In the genomic region with DNA sequence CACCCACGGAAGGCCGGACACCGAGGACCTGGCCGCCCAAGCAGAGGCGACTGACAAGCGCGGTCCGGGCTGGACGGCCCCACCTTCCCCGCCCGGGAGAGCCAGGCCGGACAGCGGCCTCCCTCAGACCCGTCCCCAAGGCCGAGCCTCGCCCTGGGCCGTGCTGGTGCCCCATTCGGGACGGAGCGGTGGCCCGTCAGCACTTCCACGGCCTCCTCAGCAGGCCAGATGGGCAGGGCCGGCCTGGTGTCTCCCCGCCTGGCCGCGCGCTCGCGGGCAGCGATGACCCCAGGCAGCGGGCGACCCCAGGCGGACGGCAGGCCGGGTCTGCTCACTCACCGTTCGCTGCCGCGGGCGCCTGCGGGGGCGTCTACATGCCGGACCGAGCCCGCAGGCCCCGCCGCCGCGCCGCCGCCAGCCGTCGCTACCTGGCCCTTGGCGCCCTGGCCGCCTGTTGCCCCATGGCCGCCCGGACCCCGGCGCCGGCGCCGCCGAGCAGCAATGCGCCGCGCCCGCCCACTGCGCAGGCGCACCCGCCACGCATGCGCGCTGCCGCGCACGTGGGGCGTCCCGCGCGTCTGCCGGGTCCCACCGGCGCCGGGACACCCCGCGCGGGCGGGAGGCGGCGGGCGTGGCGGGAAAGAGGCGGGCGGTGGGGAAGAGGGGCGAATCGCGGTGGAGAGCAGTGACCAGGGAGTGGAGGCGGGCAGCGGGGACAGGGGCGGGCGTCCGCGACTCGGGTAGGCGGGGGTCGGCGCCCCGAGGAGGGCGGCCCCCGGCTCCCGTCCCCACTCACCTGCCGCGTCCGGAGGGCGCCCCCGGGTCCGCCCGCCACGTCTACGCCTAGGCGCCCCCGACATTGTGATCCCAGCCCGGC, we compare ENCODE assay signal across 8 cellular contexts. TPM values are rescaled to one million over a fixed set of nuclear protein-coding genes. Genes with fewer than 3 reads are reported as not detected.
A peak's percentile ranks its signal among the peaks of the same experiment; 100 is the strongest.
DNase-seq lines count a peak whose midpoint lies in the region; ATAC-seq and TF ChIP-seq lines count a peak whose summit lies in the region.

A gene with protein sequence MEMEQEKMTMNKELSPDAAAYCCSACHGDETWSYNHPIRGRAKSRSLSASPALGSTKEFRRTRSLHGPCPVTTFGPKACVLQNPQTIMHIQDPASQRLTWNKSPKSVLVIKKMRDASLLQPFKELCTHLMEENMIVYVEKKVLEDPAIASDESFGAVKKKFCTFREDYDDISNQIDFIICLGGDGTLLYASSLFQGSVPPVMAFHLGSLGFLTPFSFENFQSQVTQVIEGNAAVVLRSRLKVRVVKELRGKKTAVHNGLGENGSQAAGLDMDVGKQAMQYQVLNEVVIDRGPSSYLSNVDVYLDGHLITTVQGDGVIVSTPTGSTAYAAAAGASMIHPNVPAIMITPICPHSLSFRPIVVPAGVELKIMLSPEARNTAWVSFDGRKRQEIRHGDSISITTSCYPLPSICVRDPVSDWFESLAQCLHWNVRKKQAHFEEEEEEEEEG (minus strand): TSS at position 521 of the 877 bp plus-strand sequence. CDS start 13,064 bp downstream, outside the sequence.

- no peaks in the 10 kb centered on the region for H3K36me3 ChIP-seq in parathyroid adenoma (ENCODE audit: control insufficient read depth, insufficient read depth, low read length)
- no peaks in the 10 kb centered on the region for H3K36me3 ChIP-seq in thyroid gland

- peak within 1 kb of the TSS; percentile 36 for H3K27ac Mint-ChIP-seq in Calu3 (ENCODE audit: unreplicated experiment)
- peak within 1 kb of the TSS; percentile 78 to 94 for H3K27ac Mint-ChIP-seq in activated naive CD4-positive, alpha-beta T cell treated with anti-CD3 and anti-CD28 coated beads, Interleukin-2, amount 50 U/mL, for 72 hours

- intact Hi-C loops in Calu3 (cut with micrococcal nuclease; ENCODE audit: unreplicated experiment) (no loop called here), Right ventricle myocardium inferior (cut with DNase I) (loop anchor here (2.0 kb wide), 1 partner anchor 113 kb away; a partner anchor contains a TSS), thyroid gland (cut with DNase I) (loop anchor here (5.0 kb wide), 1 partner anchor 114 kb away; a partner anchor contains a TSS)

- in situ Hi-C loops in SK-MEL-5 (cut with HindIII; ENCODE audit: low pct_unique_long_range_greater_than_20kb, low sequenced_read_pairs), result no loop called here

- peaks cover 10% of the 10 kb centered on the region for H3K79me2 ChIP-seq in parathyroid adenoma

- H3K27me3 ChIP-seq in HL-60 (ENCODE audit: insufficient read depth, poor library complexity, severe bottlenecking) (no peaks in the 10 kb centered on the region), parathyroid adenoma (ENCODE audit: control insufficient read depth, insufficient read depth, low read length) (no peaks in the 10 kb centered on the region), thyroid gland (no peaks in the 10 kb centered on the region)

- peak within 1 kb of the TSS; percentile 77 for H3K4me3 Mint-ChIP-seq in Calu3 (ENCODE audit: low read depth, unreplicated experiment)

- H3K9me3 ChIP-seq in parathyroid adenoma (ENCODE audit: control insufficient read depth, low read length) (no peaks in the 10 kb centered on the region), thyroid gland (no peaks in the 10 kb centered on the region)

- H3K4me1 Mint-ChIP-seq in Calu3 (ENCODE audit: low read depth, unreplicated experiment), result peaks cover 35% of the 10 kb centered on the region

- peak within 1 kb of the TSS; percentile 94 for H3K27ac ChIP-seq in HL-60 (replicated peaks)
- peak within 1 kb of the TSS; percentile 56 for H3K27ac ChIP-seq in parathyroid adenoma
- H3K27ac ChIP-seq in thyroid gland, result peak within 1 kb of the TSS; percentile 55 to 94 (median 85)

- H3K9me3 Mint-ChIP-seq in Calu3 (ENCODE audit: low read depth, unreplicated experiment), result no peaks in the 10 kb centered on the region
- H3K9me3 Mint-ChIP-seq in activated naive CD4-positive, alpha-beta T cell treated with anti-CD3 and anti-CD28 coated beads, Interleukin-2, amount 50 U/mL, for 72 hours, result no peaks in the 10 kb centered on the region

- CTCF ChIA-PET in Calu3 (lab: Charles Lee), result no interaction called here

- ATAC-seq in GM19455 (IDR thresholded peaks at IDR 0.05; ENCODE audit: unreplicated experiment), result peak; percentile 29
- peak; percentile 62 to 67 for ATAC-seq in activated naive CD4-positive, alpha-beta T cell treated with anti-CD3 and anti-CD28 coated beads, Interleukin-2, amount 50 U/mL, for 72 hours
- ATAC-seq in Right ventricle myocardium inferior, result peak; percentile 62

- H3K4me3 ChIP-seq in HL-60 (replicated peaks; ENCODE audit: insufficient read depth, low read length) (peak within 1 kb of the TSS; percentile 88), parathyroid adenoma (ENCODE audit: low read depth, low read length) (peak within 1 kb of the TSS; percentile 80), thyroid gland (replicated peaks in 1 of 3) (peak within 1 kb of the TSS; percentile 71 to 85 (median 85))

- TF ChIP-seq POLR2A in thyroid gland (IDR thresholded peaks at IDR 0.05), result peak in 1 of 2 donors; percentile 73

- TF ChIP-seq CTCF in Calu3 (IDR thresholded peaks at IDR 0.05; ENCODE audit: unreplicated experiment), result no peak
- TF ChIP-seq CTCF in HL-60 (IDR thresholded peaks at IDR 0.05; ENCODE audit: insufficient read depth, low read length), result no peak
- no peak for TF ChIP-seq CTCF in parathyroid adenoma (IDR thresholded peaks at IDR 0.05)
- TF ChIP-seq CTCF in thyroid gland (IDR thresholded peaks at IDR 0.05), result peak in 1 of 6 experiments; percentile 13

- H3K4me2 ChIP-seq in parathyroid adenoma (ENCODE audit: low read length), result peak within 1 kb of the TSS; percentile 95

- H3K9ac ChIP-seq in parathyroid adenoma, result no peak within 1 kb of the TSS

- DNase-seq in Calu3 (peak; percentile 78), HL-60 (ENCODE audit: low read depth in 1 of 2, low spot score in 1 of 2) (peak in 1 of 2 experiments; percentile 42), SK-MEL-5 (ENCODE audit: low read depth, low spot score) (peak; percentile 47), Right ventricle myocardium inferior (ENCODE audit: missing footprints) (peak; percentile 87), thyroid gland (peak; percentile 68 to 69)
- peak; percentile 86 to 88 for DNase-seq in activated naive CD4-positive, alpha-beta T cell treated with anti-CD3 and anti-CD28 coated beads, Interleukin-2, amount 50 U/mL, for 72 hours (ENCODE audit: low spot score in 2 of 2)

- no TSS peak for BruUV-seq in Calu3 (replicated peaks; lab: Mats Ljungman, UMichigan)

- H3K4me1 ChIP-seq in parathyroid adenoma, result peaks cover 3% of the 10 kb centered on the region
- peaks cover 48 to 73% of the 10 kb centered on the region in 2 donors for H3K4me1 ChIP-seq in thyroid gland

- H3K36me3 Mint-ChIP-seq in Calu3 (ENCODE audit: insufficient read depth, unreplicated experiment), result peaks cover 56% of the 10 kb centered on the region
- peaks cover 0 to 12% of the 10 kb centered on the region in 2 donors for H3K36me3 Mint-ChIP-seq in activated naive CD4-positive, alpha-beta T cell treated with anti-CD3 and anti-CD28 coated beads, Interleukin-2, amount 50 U/mL, for 72 hours

- WGBS in thyroid gland, 2 donors, result 0 to 2% methylated on average over 5 to 21 of the region's 123 CpGs

- H3K27me3 Mint-ChIP-seq in Calu3 (ENCODE audit: unreplicated experiment), result no peaks in the 10 kb centered on the region

- H2AFZ ChIP-seq in parathyroid adenoma, result peak within 1 kb of the TSS; percentile 85

RNA-seq across cellular contexts. Expression of the gene that starts here (rescaled TPM):
- total RNA-seq in Calu3 (2022), result 92.2 and 103 TPM in 2 replicates
- 32.8 and 33.4 TPM in 2 replicates for total RNA-seq in SK-MEL-5 (2014; rRNA removed; shearing (Covaris generic))
- 59.0 and 72.3 TPM in 2 replicates for polyA plus RNA-seq in SK-MEL-5 (2015; cell fraction: cytosol; rRNA removed)
- 133 and 181 TPM in 2 replicates for polyA plus RNA-seq in SK-MEL-5 (2015; cell fraction: nucleus; rRNA removed)
- total RNA-seq in activated naive CD4-positive, alpha-beta T cell treated with anti-CD3 and anti-CD28 coated beads, Interleukin-2, amount 50 U/mL, for 72 hours, result 10 to 100 TPM; 64.7 to 67.6 TPM
- 26.9 TPM for total RNA-seq in Right ventricle myocardium inferior
- 10 to 100 TPM; 64.8 to 91.4 (median 84.2) TPM for total RNA-seq in thyroid gland
